2 cellular contexts compared by ENCODE assay signal in the genomic region with DNA sequence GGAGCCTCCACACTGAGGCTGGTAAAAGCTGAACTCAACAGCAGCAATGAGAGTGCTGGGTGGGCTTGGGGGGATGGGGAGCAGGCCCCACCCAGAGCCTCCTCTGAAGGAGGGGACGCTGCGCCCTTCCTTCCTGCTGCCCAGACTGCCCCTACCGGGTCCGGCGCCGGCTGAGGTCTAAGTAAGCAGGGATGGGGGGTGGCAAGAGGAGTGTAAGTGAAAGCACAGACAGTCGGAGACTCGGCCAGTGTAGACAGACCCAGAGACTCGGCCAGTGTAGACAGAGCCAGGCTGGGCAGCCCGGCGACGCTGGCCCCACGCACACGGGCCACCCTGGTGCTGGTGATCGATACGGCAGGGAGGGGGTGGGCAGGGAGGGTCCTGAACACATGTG.
TF ChIP-seq lines count a peak whose summit lies in the region.

No MANE protein-coding gene starts in this region.

TF ChIP-seq in HepG2, 621 proteins besides CTCF, POLR2A, EP300 and RAD21:
- TF ChIP-seq RBFOX2 (IDR thresholded peaks at IDR 0.05; ENCODE audit: low read depth, low read length), result 0 out of 2 replicates have a peak, but pooled peaks have one; percentile 21
- TF ChIP-seq SATB2 (CRISPR knock-in tag; IDR thresholded peaks at IDR 0.05), result no peak
- TF ChIP-seq ZNF530 (CRISPR knock-in tag; IDR thresholded peaks at IDR 0.05; ENCODE audit: low read depth), result no peak
- peak; percentile 8; the same call in 1 of the 2 replicates for TF ChIP-seq HNRNPL (IDR thresholded peaks at IDR 0.05; ENCODE audit: low read depth, low read length)

TF ChIP-seq in GM12891, 5 proteins besides CTCF, POLR2A, EP300 and RAD21:
- TF ChIP-seq PAX5 (IDR thresholded peaks at IDR 0.05; ENCODE audit: insufficient read depth, low read length, severe bottlenecking) (no peak), SPI1 (IDR thresholded peaks at IDR 0.05; ENCODE audit: low read depth, low read length) (no peak), POLR2AphosphoS5 (IDR thresholded peaks at IDR 0.05; ENCODE audit: low read depth, low read length) (no peak), TAF1 (IDR thresholded peaks at IDR 0.05; ENCODE audit: low read depth, low read length) (no peak), POU2F2 (IDR thresholded peaks at IDR 0.05; ENCODE audit: low read depth, low read length) (no peak)
